In genomic region chr22:41237707-41238569, GRCh38 we compare ENCODE assay signal across 8 cellular contexts. TPM values are rescaled to one million over a fixed set of nuclear protein-coding genes. Genes with fewer than 3 reads are reported as not detected.
DNase-seq lines count a peak whose midpoint lies in the region; ATAC-seq and TF ChIP-seq lines count a peak whose summit lies in the region.

No MANE protein-coding gene starts in this region.

- H3K4me2 ChIP-seq in BLaER1: peak overlapping the region; percentile 97

- peak overlapping the region; percentile 71 for H3K4me3 Mint-ChIP-seq in central memory CD8-positive, alpha-beta T cell

- H3K4me3 ChIP-seq in BLaER1 (peak overlapping the region; percentile 69), kidney epithelial cell (ENCODE audit: low read depth, low read length) (peak overlapping the region; percentile 26)

- H3K27me3 Mint-ChIP-seq in central memory CD8-positive, alpha-beta T cell: no peaks in the 10 kb centered on the region

- peak overlapping the region; percentile 81 for H3K9ac ChIP-seq in BLaER1

- peak; percentile 75 for ATAC-seq in GM19372 (IDR thresholded peaks at IDR 0.05; ENCODE audit: low read depth, unreplicated experiment)
- ATAC-seq in central memory CD8-positive, alpha-beta T cell (replicated peaks; ENCODE audit: extremely low read depth, poor library complexity, severe bottlenecking): peak; percentile 92

- peaks cover 33% of the 10 kb centered on the region for H3K4me1 ChIP-seq in BLaER1

- H3K9me3 Mint-ChIP-seq in central memory CD8-positive, alpha-beta T cell: no peaks in the 10 kb centered on the region

- H3K9me3 ChIP-seq in BLaER1: no peaks in the 10 kb centered on the region

- no peak overlapping the region for H3K27ac Mint-ChIP-seq in central memory CD8-positive, alpha-beta T cell (ENCODE audit: low read depth)

- H4K20me1 ChIP-seq in BLaER1: no peaks in the 10 kb centered on the region

- peaks cover 5% of the 10 kb centered on the region for H3K36me3 Mint-ChIP-seq in central memory CD8-positive, alpha-beta T cell (ENCODE audit: insufficient read depth)

- H3K27me3 ChIP-seq in BLaER1 (no peaks in the 10 kb centered on the region), kidney epithelial cell (ENCODE audit: control insufficient read depth, insufficient read depth, low read length) (no peaks in the 10 kb centered on the region)

- H3K36me3 ChIP-seq in BLaER1 (peaks cover 4% of the 10 kb centered on the region), kidney epithelial cell (ENCODE audit: control insufficient read depth, insufficient read depth, low read length) (no peaks in the 10 kb centered on the region)

- DNase-seq in LHCN-M2 (ENCODE audit: low read depth): peak; percentile 32
- peak; percentile 47 to 81 (median 68) for DNase-seq in activated CD4-positive, CD25-positive, alpha-beta regulatory T cell (lab: John Stamatoyannopoulos, UW)
- DNase-seq in central memory CD8-positive, alpha-beta T cell (ENCODE audit: low spot score in 2 of 2): peak; percentile 67 to 75
- DNase-seq in kidney epithelial cell (ENCODE audit: low read depth): peak; percentile 12
- DNase-seq in stimulated activated CD4-positive, alpha-beta T cell treated with anti-CD3 and anti-CD28 coated beads, Interleukin-1b, Interleukin-23, amount 100 ng/mL, for 48 hours: peak; percentile 82
- no peak for DNase-seq in NCI-H446 treated with DMSO at 0.1 percent for 48 hours (lab: John Stamatoyannopoulos, UW)

- H3K27ac ChIP-seq in BLaER1: peak overlapping the region; percentile 85

- peak; percentile 58 for TF ChIP-seq CTCF in kidney epithelial cell (IDR thresholded peaks at IDR 0.05; ENCODE audit: insufficient read depth, low read length, poor library complexity, severe bottlenecking)

- peaks cover 11% of the 10 kb centered on the region for H3K4me1 Mint-ChIP-seq in central memory CD8-positive, alpha-beta T cell

RNA-seq across cellular contexts. Expression of gene CHADL, which starts 2.8 kb away (rescaled TPM):
- 0.19 and 2.4 TPM in 2 replicates for total RNA-seq in LHCN-M2 (2014; rRNA removed)
- 0.51 TPM for polyA plus RNA-seq in LHCN-M2 (2012)
- total RNA-seq in kidney epithelial cell: 1.6 and 1.8 TPM in 2 replicates

RNA-seq across cellular contexts. Expression of gene L3MBTL2, which starts 32.8 kb away (rescaled TPM):
- total RNA-seq in LHCN-M2 (2014; rRNA removed) (28.2 and 28.5 TPM in 2 replicates), kidney epithelial cell (28.5 and 30.3 TPM in 2 replicates)
- polyA plus RNA-seq in LHCN-M2 (2012): 16.0 TPM

RNA-seq across cellular contexts. Expression of gene RANGAP1, which starts 48.0 kb away (rescaled TPM):
- total RNA-seq in LHCN-M2 (2014; rRNA removed) (110 and 135 TPM in 2 replicates), kidney epithelial cell (131 and 133 TPM in 2 replicates)
- polyA plus RNA-seq in LHCN-M2 (2012): 104 TPM
